ENCODE assay signal across 10 cellular contexts in genomic region chr1:151898519-151898991, GRCh38. TPM values are rescaled to one million over a fixed set of nuclear protein-coding genes. Genes with fewer than 3 reads are reported as not detected.
DNase-seq lines count a peak whose midpoint lies in the region; ATAC-seq and TF ChIP-seq lines count a peak whose summit lies in the region.
"Had no signal": no experiment of that assay in that cellular context is flagged by ENCODE, and none has a peak within 500 bp of the region (broad histone marks: within the 10 kb centered on the region; RNA-seq: fewer than 3 reads in every experiment).

No MANE protein-coding gene starts in this region.

- H3K27ac Mint-ChIP-seq in chondrocyte (ENCODE audit: unreplicated experiment) = no peak overlapping the region
- H3K27ac Mint-ChIP-seq: memory B cell had no signal

- ATAC-seq in GM19452 (IDR thresholded peaks at IDR 0.05; ENCODE audit: unreplicated experiment) = no peak
- ATAC-seq in GM18867 (IDR thresholded peaks at IDR 0.05; ENCODE audit: unreplicated experiment) = no peak

- peaks cover 13% of the 10 kb centered on the region for H3K36me3 Mint-ChIP-seq in chondrocyte (ENCODE audit: low read depth)

- DNase-seq in EH (ENCODE audit: low read depth) = peak; percentile 44
- DNase-seq in T-helper 2 cell = peak in 4 of 5 experiments; percentile 13 to 93 (median 66)
- DNase-seq in activated gamma-delta T cell treated with anti-CD3 and anti-CD28 coated beads, Interleukin-2, amount 50 U/mL, for 16 hours (ENCODE audit: low read depth) = peak; percentile 25
- DNase-seq in chondrocyte (ENCODE audit: low spot score) = no peak
- no peak for DNase-seq in foreskin melanocyte
- DNase-seq: IMR-90 had no signal

- no peaks in the 10 kb centered on the region for H3K4me1 Mint-ChIP-seq in chondrocyte (ENCODE audit: low read depth)

- no peaks in the 10 kb centered on the region for H3K27me3 Mint-ChIP-seq in chondrocyte (ENCODE audit: low read depth)
- H3K27me3 Mint-ChIP-seq: memory B cell had no signal

- peak overlapping the region in 12 of 21 experiments; percentile 14 to 87 (median 65) for H3K27ac ChIP-seq in skin epidermis

- no peak for TF ChIP-seq CTCF in chondrocyte (IDR thresholded peaks at IDR 0.05)

- no peak overlapping the region for H3K4me3 Mint-ChIP-seq in chondrocyte (ENCODE audit: unreplicated experiment)
- H3K4me3 Mint-ChIP-seq: memory B cell had no signal

- no peak overlapping the region for H3K4me3 ChIP-seq in skin epidermis

- H3K9me3 Mint-ChIP-seq in chondrocyte (ENCODE audit: low read depth) = peaks cover 25% of the 10 kb centered on the region

RNA-seq across cellular contexts. Expression of gene THEM4, which starts 10.8 kb away (rescaled TPM):
- total RNA-seq in chondrocyte = 6.9 to 12.5 TPM (median 7.0 TPM) in 3 replicates

RNA-seq across cellular contexts. Expression of gene THEM5, which starts 45.0 kb away (rescaled TPM):
- not detected in 3 replicates for total RNA-seq in chondrocyte
- total RNA-seq: IMR-90 had no signal

RNA-seq across cellular contexts. Expression of gene C2CD4D, which starts 58.9 kb away (rescaled TPM):
- total RNA-seq in chondrocyte = not detected in 3 replicates
- total RNA-seq: IMR-90 had no signal

Comparison
In these comparisons a context has a peak if more than half of its experiments do, and no peak if none do; other contexts are left out.
1. DNase-seq: peak in EH (single experiment), T-helper 2 cell (4 of 5) and activated gamma-delta T cell treated with anti-CD3 and anti-CD28 coated beads, Interleukin-2, amount 50 U/mL, for 16 hours (single experiment); none in chondrocyte (single experiment) and foreskin melanocyte (single experiment).